1 cellular context compared by ENCODE assay signal in the genomic region with DNA sequence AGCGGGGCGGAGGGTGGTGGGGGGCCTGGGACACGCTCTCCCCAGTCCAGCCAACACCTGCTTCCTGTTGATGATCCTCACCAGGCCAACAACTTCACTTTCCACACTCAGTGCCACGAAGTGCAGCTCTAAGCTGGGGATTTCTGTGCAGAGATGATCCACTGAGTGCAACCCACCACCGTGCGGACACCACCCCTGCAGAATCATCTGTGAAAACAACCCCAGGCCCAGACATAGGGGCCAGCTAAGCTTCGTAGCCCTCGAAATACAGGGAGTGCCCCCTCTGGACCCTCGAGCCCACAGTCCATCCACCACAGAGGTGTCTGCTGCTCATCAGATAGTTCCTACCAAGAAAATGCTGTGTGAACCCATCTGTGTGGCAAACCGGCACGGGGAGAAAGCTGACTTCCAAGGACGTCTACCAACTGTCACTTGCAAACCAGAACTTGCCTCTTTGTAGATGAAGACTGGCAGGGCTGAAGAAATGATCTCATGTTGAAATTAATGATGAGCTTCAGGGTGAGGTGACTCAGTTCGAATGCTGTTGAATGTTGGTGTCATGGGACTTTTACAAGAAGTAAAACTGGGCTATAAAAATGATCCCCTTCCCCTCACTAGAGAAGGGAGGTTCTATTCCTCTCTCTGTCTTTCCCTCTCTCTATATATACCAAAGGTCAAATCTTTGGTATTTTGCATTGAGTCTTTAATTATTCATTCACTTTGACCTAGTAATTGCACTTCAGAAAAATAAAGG.
TF ChIP-seq lines count a peak whose summit lies in the region.

No MANE protein-coding gene starts in this region.

TF ChIP-seq in endothelial cell of umbilical vein, 7 proteins besides CTCF, POLR2A, EP300 and RAD21 (continued from another document):
- TF ChIP-seq POLR2AphosphoS5 (IDR thresholded peaks at IDR 0.05; ENCODE audit: insufficient read depth, low read depth, low read length): no peak
- TF ChIP-seq JUN (IDR thresholded peaks at IDR 0.05; ENCODE audit: borderline replicate concordance, insufficient read depth, insufficient read length, low read depth): no peak
- no peak for TF ChIP-seq FOS (IDR thresholded peaks at IDR 0.05; ENCODE audit: borderline replicate concordance, insufficient read depth, low read length)
- TF ChIP-seq MYC (IDR thresholded peaks at IDR 0.05; ENCODE audit: low read depth, low read length): no peak
- TF ChIP-seq, protein P1, sequence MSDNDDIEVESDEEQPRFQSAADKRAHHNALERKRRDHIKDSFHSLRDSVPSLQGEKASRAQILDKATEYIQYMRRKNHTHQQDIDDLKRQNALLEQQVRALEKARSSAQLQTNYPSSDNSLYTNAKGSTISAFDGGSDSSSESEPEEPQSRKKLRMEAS (IDR thresholded peaks at IDR 0.05; ENCODE audit: insufficient read depth, insufficient read length): no peak
